ENCODE assay signal across 25 cellular contexts in the genomic region with DNA sequence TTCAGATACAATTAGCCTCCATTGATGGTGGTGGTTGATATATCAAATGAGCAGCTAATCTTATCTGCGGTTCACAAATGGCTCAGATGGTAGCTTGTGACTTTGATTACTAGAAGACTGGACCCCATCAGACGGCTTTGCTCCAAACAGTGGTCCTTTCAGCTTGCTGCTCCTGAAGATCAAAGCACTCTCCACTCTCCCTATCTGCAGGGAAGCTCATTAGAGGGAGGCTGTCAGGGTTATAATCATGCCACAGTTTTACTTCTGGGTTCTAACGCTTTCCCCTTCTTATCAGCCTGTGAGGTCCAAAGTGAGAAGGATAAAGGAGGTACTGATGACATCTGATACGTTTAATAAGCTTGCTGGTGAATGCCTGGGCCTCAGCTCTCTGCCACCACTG.
DNase-seq lines count a peak whose midpoint lies in the region; ATAC-seq, FAIRE-seq and TF ChIP-seq lines count a peak whose summit lies in the region.
"Had no signal": no experiment of that assay in that cellular context is flagged by ENCODE, and none has a peak within 500 bp of the region (broad histone marks: within the 10 kb centered on the region; RNA-seq: fewer than 3 reads in every experiment).

No MANE protein-coding gene starts in this region.

- FAIRE-seq in HepG2 (lab: Jason Lieb, UNC): no peak

- BruUV-seq in HepG2 (replicated peaks; lab: Mats Ljungman, UMichigan): no TSS peak

- no peak overlapping the region for H3K4me2 ChIP-seq in HepG2 (ENCODE audit: low read depth, low read length)
- no peak overlapping the region for H3K4me2 ChIP-seq in neural progenitor cell

- no peaks in the 10 kb centered on the region for H3K36me3 Mint-ChIP-seq in neural progenitor cell

- in situ Hi-C loops in HepG2 (cut with HindIII; ENCODE audit: extremely low pct_ligation_motif_present, low pct_unique_long_range_greater_than_20kb): no loop called here

- TF ChIP-seq CTCF in HepG2 (CRISPR knock-in tag; IDR thresholded peaks at IDR 0.05) (no peak), right lobe of liver (IDR thresholded peaks at IDR 0.05) (no peak), neural progenitor cell (IDR thresholded peaks at IDR 0.05) (no peak)

- no peaks in the 10 kb centered on the region for H4K20me1 ChIP-seq in HepG2 (ENCODE audit: insufficient read depth, low read length)
- no peaks in the 10 kb centered on the region for H4K20me1 ChIP-seq in neural progenitor cell (ENCODE audit: low read depth)

- peaks cover 30% of the 10 kb centered on the region for H3K4me1 ChIP-seq in HepG2 (ENCODE audit: insufficient read depth, low read length)
- peaks cover 0 to 17% (median 5%) of the 10 kb centered on the region in 4 donors for H3K4me1 ChIP-seq in right lobe of liver
- peaks cover 25% of the 10 kb centered on the region; the same call in 1 of the 2 replicates for H3K4me1 ChIP-seq in iPS-20b (ENCODE audit: insufficient read depth, low read length)
- H3K4me1 ChIP-seq in neural progenitor cell: no peaks in the 10 kb centered on the region
- no peaks in the 10 kb centered on the region for H3K4me1 ChIP-seq in SJCRH30

- no peak for TF ChIP-seq RAD21 in HepG2 (CRISPR knock-in tag; IDR thresholded peaks at IDR 0.05)

- H3K36me3 ChIP-seq in HepG2 (replicated peaks in 1 of 2; ENCODE audit: control insufficient read depth in 1 of 2, insufficient read depth in 2 of 2, low read length in 2 of 2): no peaks in the 10 kb centered on the region
- no peaks in the 10 kb centered on the region for H3K36me3 ChIP-seq in right lobe of liver
- H3K36me3 ChIP-seq in iPS-20b (ENCODE audit: insufficient read depth, low read depth, low read length): no peaks in the 10 kb centered on the region
- no peaks in the 10 kb centered on the region for H3K36me3 ChIP-seq in neural progenitor cell
- no peaks in the 10 kb centered on the region for H3K36me3 ChIP-seq in SJCRH30
- H3K36me3 ChIP-seq: HAP-1 had no signal

- no peaks in the 10 kb centered on the region for H3K79me2 ChIP-seq in HepG2 (ENCODE audit: insufficient read depth, low read length)
- no peaks in the 10 kb centered on the region for H3K79me2 ChIP-seq in neural progenitor cell (ENCODE audit: low read depth)

- DNase-seq in DMS53 (lab: John Stamatoyannopoulos, UW) (peak; percentile 13), DMS53 treated with DMSO at 0.1 percent for 48 hours (lab: John Stamatoyannopoulos, UW; ENCODE audit: unreplicated experiment) (no peak), HepG2 (ENCODE audit: low spot score) (peak; percentile 35), right lobe of liver (no peak), neural progenitor cell (ENCODE audit: low spot score) (peak; percentile 18), SJCRH30 (no peak), caudate nucleus (lab: John Stamatoyannopoulos, UW) (no peak)
- DNase-seq: CD8-positive, alpha-beta T cell; DMS 273 treated with DMSO at 0.1 percent for 48 hours; DND-41; GM23248; NCI-H1048; NCI-H1436; NCI-H187; NCI-H2107; NCI-H226; NCI-H510A; Right ventricle myocardium superior; RPMI8226 had no signal

- TF ChIP-seq POLR2A in HepG2 (IDR thresholded peaks at IDR 0.05; ENCODE audit: insufficient read depth in 1 of 2, low read depth in 2 of 2, low read length in 2 of 2) (no peak), right lobe of liver (IDR thresholded peaks at IDR 0.05) (no peak)

- no peak overlapping the region for H3K9ac ChIP-seq in HepG2 (ENCODE audit: insufficient read depth, low read depth, low read length)
- H3K9ac ChIP-seq in iPS-20b (ENCODE audit: low read depth, low read length): no peak overlapping the region
- no peak overlapping the region for H3K9ac ChIP-seq in neural progenitor cell
- H3K9ac ChIP-seq: GM23248 had no signal

- H3K4me1 Mint-ChIP-seq in neural progenitor cell: peaks cover 22% of the 10 kb centered on the region
- H3K4me1 Mint-ChIP-seq: B cell, IgD-negative memory B cell had no signal

- POLR2A ChIA-PET in HepG2 (lab: Yijun Ruan, JAX): no interaction called here

- H3F3A ChIP-seq in neural progenitor cell (ENCODE audit: low read depth): no peaks in the 10 kb centered on the region

- CTCF ChIA-PET in HepG2 (lab: Yijun Ruan, JAX; ENCODE audit: low intra/inter-chr PET ratio, low total read pairs): no interaction called here

- H3K4me3 ChIP-seq in HepG2 (replicated peaks in 1 of 3; ENCODE audit: insufficient read depth in 1 of 3, low read depth in 2 of 3, low read length in 3 of 3): no peak overlapping the region
- no peak overlapping the region for H3K4me3 ChIP-seq in right lobe of liver
- peak overlapping the region; percentile 10; the same call in 1 of the 2 replicates for H3K4me3 ChIP-seq in iPS-20b (ENCODE audit: low read length)
- H3K4me3 ChIP-seq in neural progenitor cell: no peak overlapping the region
- H3K4me3 ChIP-seq in SJCRH30: no peak overlapping the region
- H3K4me3 ChIP-seq: GM23248, HAP-1 had no signal

- no peak overlapping the region for H2AFZ ChIP-seq in HepG2 (ENCODE audit: low read length)
- no peak overlapping the region for H2AFZ ChIP-seq in neural progenitor cell (replicated peaks)
- H2AFZ ChIP-seq: GM23248 had no signal

- H3K9me3 ChIP-seq in HepG2 (ENCODE audit: low read length): no peaks in the 10 kb centered on the region
- H3K9me3 ChIP-seq in right lobe of liver: no peaks in the 10 kb centered on the region
- no peaks in the 10 kb centered on the region for H3K9me3 ChIP-seq in iPS-20b (ENCODE audit: insufficient read depth, low read depth, low read length)
- no peaks in the 10 kb centered on the region for H3K9me3 ChIP-seq in neural progenitor cell (ENCODE audit: low read depth)
- H3K9me3 ChIP-seq in SJCRH30 (replicated peaks): no peaks in the 10 kb centered on the region
- H3K9me3 ChIP-seq: HAP-1 had no signal

- H3K27me3 ChIP-seq in HepG2 (ENCODE audit: control insufficient read depth in 1 of 2, insufficient read depth in 2 of 2, low read length in 2 of 2): no peaks in the 10 kb centered on the region
- H3K27me3 ChIP-seq in right lobe of liver: no peaks in the 10 kb centered on the region
- H3K27me3 ChIP-seq in iPS-20b (ENCODE audit: insufficient read depth, low read length): 0 out of 2 replicates have a peak, but pooled peaks cover 9% of the 10 kb centered on the region
- H3K27me3 ChIP-seq in neural progenitor cell: peaks cover 19% of the 10 kb centered on the region
- H3K27me3 ChIP-seq in SJCRH30: no peaks in the 10 kb centered on the region; the same call in none of the 2 replicates

- no peak overlapping the region for H3K27ac Mint-ChIP-seq in neural progenitor cell
- H3K27ac Mint-ChIP-seq: B cell; CD8-positive, alpha-beta T cell; IgD-negative memory B cell had no signal

- H3K9me3 Mint-ChIP-seq in neural progenitor cell: no peaks in the 10 kb centered on the region
- H3K9me3 Mint-ChIP-seq: CD8-positive, alpha-beta T cell; IgD-negative memory B cell had no signal

- H3K27ac ChIP-seq in HepG2 (ENCODE audit: extremely low read length, insufficient read depth, low read length): no peak overlapping the region
- H3K27ac ChIP-seq in right lobe of liver: no peak overlapping the region
- H3K27ac ChIP-seq in iPS-20b (ENCODE audit: low read length): no peak overlapping the region
- no peak overlapping the region for H3K27ac ChIP-seq in neural progenitor cell
- H3K27ac ChIP-seq in SJCRH30: no peak overlapping the region
- H3K27ac ChIP-seq in caudate nucleus (ENCODE audit: low read depth, low read length): no peak overlapping the region
- H3K27ac ChIP-seq: 22Rv1, C4-2B, GM23248 had no signal

- H3K27me3 Mint-ChIP-seq in neural progenitor cell (ENCODE audit: insufficient read depth, low read depth): peaks cover 16% of the 10 kb centered on the region
- H3K27me3 Mint-ChIP-seq: B cell, IgD-negative memory B cell had no signal

- no peak overlapping the region for H3K4me3 Mint-ChIP-seq in neural progenitor cell
- H3K4me3 Mint-ChIP-seq: B cell; CD8-positive, alpha-beta T cell; IgD-negative memory B cell had no signal

- ATAC-seq in HepG2 (no peak), right lobe of liver (no peak)
- ATAC-seq: CD8-positive, alpha-beta T cell had no signal

- intact Hi-C loops in HepG2 (cut with micrococcal nuclease; ENCODE audit: unreplicated experiment): no loop called here
- intact Hi-C loops in right lobe of liver (cut with DNase I): no loop called here

- WGBS in HepG2 (ENCODE audit: low lambda C conversion rate): 36% methylated on average over 4 of the region's 4 CpGs
- WGBS in right lobe of liver (ENCODE audit: insufficient coverage, low coverage, low lambda C conversion rate, missing lambda C conversion rate): 73% methylated on average over 2 of the region's 4 CpGs

- no peak for TF ChIP-seq EP300 in HepG2 (IDR thresholded peaks at IDR 0.05; ENCODE audit: low read depth in 2 of 2, low read length in 2 of 2)
- TF ChIP-seq EP300 in HepG2 (CRISPR knock-in tag; IDR thresholded peaks at IDR 0.05; ENCODE audit: borderline replicate concordance): no peak

TF ChIP-seq in HepG2, 621 proteins besides CTCF, POLR2A, EP300 and RAD21:
- no peak for TF ChIP-seq ZNF234 (CRISPR knock-in tag; conservative IDR thresholded peaks at IDR 0.05)
- TF ChIP-seq NCOA2 (CRISPR knock-in tag; IDR thresholded peaks at IDR 0.05): peak; percentile 41; the same call in 1 of the 2 replicates
- TF ChIP-seq TBX2 (CRISPR knock-in tag; IDR thresholded peaks at IDR 0.05; ENCODE audit: borderline replicate concordance): peak; percentile 22; the same call in 1 of the 2 replicates
- no peak for TF ChIP-seq TEAD2 (CRISPR knock-in tag; IDR thresholded peaks at IDR 0.05)

Comparison
In these comparisons a context has a peak if more than half of its experiments do, and no peak if none do; other contexts are left out.
1. DNase-seq: peak in DMS53 (single experiment), HepG2 (single experiment) and neural progenitor cell (single experiment); none in DMS53 treated with DMSO at 0.1 percent for 48 hours (single experiment), right lobe of liver (0 of 3), SJCRH30 (0 of 2) and caudate nucleus (0 of 61).